Comparison of ENCODE assay signal across 8 cellular contexts in the genomic region with DNA sequence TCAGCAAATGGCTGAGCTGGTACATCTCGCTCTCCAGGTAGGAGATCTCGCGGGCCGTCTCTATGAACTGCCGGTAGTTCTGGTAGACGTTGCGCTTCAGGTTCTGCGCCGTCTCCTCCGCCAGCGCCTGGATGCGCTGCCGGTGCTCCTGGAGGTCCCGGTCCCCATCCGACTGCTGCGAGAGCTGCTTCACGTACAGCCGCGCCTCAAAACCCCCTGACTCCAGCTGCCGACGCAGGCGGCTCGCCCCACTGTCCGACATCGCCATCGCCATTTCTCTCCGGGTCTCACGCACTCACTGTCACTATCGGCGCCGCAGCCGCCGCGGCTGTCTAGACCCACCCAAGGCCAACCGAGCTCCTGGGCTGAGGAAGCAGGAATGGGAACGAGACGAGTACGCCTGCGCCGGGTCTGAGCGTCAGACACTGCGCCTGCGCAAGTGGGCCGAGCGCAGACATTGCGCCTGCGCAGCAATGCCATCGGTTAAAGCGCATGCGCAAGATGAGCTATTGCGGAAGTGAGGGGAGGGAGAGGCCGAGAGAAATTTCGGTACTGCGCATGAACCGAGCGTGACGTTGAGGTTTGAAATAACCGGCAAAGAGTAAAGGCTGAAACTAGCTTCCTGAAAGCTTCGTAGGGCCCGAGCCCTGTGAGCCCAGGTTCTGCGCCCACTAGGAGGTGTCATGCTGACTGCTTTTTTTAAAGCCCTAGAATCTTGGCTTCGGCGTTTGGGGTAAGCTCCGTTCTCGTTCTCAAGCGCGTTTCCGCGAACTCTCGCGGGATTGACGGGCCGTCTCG. TPM values are rescaled to one million over a fixed set of nuclear protein-coding genes. Genes with fewer than 3 reads are reported as not detected.
DNase-seq lines count a peak whose midpoint lies in the region; ATAC-seq lines count a peak whose summit lies in the region.

A gene with protein sequence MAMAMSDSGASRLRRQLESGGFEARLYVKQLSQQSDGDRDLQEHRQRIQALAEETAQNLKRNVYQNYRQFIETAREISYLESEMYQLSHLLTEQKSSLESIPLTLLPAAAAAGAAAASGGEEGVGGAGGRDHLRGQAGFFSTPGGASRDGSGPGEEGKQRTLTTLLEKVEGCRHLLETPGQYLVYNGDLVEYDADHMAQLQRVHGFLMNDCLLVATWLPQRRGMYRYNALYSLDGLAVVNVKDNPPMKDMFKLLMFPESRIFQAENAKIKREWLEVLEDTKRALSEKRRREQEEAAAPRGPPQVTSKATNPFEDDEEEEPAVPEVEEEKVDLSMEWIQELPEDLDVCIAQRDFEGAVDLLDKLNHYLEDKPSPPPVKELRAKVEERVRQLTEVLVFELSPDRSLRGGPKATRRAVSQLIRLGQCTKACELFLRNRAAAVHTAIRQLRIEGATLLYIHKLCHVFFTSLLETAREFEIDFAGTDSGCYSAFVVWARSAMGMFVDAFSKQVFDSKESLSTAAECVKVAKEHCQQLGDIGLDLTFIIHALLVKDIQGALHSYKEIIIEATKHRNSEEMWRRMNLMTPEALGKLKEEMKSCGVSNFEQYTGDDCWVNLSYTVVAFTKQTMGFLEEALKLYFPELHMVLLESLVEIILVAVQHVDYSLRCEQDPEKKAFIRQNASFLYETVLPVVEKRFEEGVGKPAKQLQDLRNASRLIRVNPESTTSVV (minus strand): TSS at position 381 of the 798 bp plus-strand sequence. CDS start 107 bp downstream, at position 274.

- peaks cover 28% of the 10 kb centered on the region for H3K4me1 ChIP-seq in effector memory CD4-positive, alpha-beta T cell (ENCODE audit: control insufficient read depth, insufficient read depth, low read length, poor library complexity, severe bottlenecking)

- DNase-seq in COLO668 (lab: John Stamatoyannopoulos, UW; ENCODE audit: unreplicated experiment) (peak; percentile 98), HS-5 (ENCODE audit: low read depth) (peak; percentile 98), lung microvascular endothelial cell (ENCODE audit: low read depth in 2 of 2) (peak; percentile 98)
- DNase-seq in NK-92 treated with Interleukin-12 subunit alpha and Interleukin-12 subunit beta, amount 100 ng/mL, for 24 hours (lab: John Stamatoyannopoulos, UW): peak; percentile 92
- DNase-seq in activated CD8-positive, alpha-beta memory T cell treated with anti-CD3 and anti-CD28 coated beads for 24 hours: peak; percentile 100
- peak; percentile 97 for DNase-seq in effector memory CD4-positive, alpha-beta T cell
- peak; percentile 85 to 93 (median 92) for DNase-seq in stimulated activated CD4-positive, alpha-beta T cell treated with anti-CD3 and anti-CD28 coated beads, TNF-alpha, amount 100 ng/mL, for 48 hours (ENCODE audit: low read depth in 3 of 3)

- no peaks in the 10 kb centered on the region for H3K9me3 ChIP-seq in effector memory CD4-positive, alpha-beta T cell (ENCODE audit: control insufficient read depth, low read length)

- peak within 1 kb of the TSS; percentile 91 for H3K27ac ChIP-seq in effector memory CD4-positive, alpha-beta T cell (ENCODE audit: insufficient read depth, low read length, poor library complexity, severe bottlenecking)

- no peaks in the 10 kb centered on the region for H3K36me3 ChIP-seq in effector memory CD4-positive, alpha-beta T cell (ENCODE audit: control insufficient read depth, insufficient read depth, low read length)

- no peaks in the 10 kb centered on the region for H3K27me3 ChIP-seq in effector memory CD4-positive, alpha-beta T cell (replicated peaks; ENCODE audit: control insufficient read depth, insufficient read depth, low read length, poor library complexity, severe bottlenecking)

- peak within 1 kb of the TSS; percentile 86 for H3K4me3 ChIP-seq in effector memory CD4-positive, alpha-beta T cell (ENCODE audit: insufficient read depth, low read depth, low read length, poor library complexity, severe bottlenecking)

- ATAC-seq in GM19468 (IDR thresholded peaks at IDR 0.05; ENCODE audit: extremely low read depth, unreplicated experiment): peak; percentile 50

RNA-seq across cellular contexts. Expression of the gene that starts here (rescaled TPM):
- total RNA-seq in lung microvascular endothelial cell: 13.1 and 24.6 TPM in 2 replicates

Comparison
In these comparisons a context has a peak if more than half of its experiments do, and no peak if none do; other contexts are left out.
1. Peak in every context shown above with its lines: DNase-seq, ATAC-seq, H3K4me3 ChIP-seq and H3K27ac ChIP-seq.